Comparison of ENCODE assay signal across 1 cellular context in the genomic region with DNA sequence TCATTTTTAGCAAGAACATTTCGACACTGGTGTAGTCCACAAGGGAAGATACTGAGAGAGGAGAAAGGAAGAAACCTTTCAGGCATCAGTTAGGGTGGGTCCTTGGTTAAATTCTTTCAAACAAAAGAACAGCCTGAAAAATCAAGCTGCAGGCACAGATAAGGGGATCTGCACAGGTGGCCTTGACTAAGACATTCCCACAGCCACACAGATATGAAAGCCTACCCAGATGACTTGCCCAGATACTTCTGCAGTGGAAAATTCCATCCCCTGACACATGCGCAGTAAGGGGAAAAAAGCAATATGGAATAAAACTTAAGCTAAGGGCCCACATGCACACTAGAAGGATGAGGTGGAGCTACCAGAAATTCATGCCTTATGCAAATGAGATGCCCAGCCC.
TF ChIP-seq lines count a peak whose summit lies in the region.

No MANE protein-coding gene starts in this region.

TF ChIP-seq in K562, 482 proteins besides CTCF, POLR2A, EP300 and RAD21 (continued from another document):
- TF ChIP-seq, protein P1, sequence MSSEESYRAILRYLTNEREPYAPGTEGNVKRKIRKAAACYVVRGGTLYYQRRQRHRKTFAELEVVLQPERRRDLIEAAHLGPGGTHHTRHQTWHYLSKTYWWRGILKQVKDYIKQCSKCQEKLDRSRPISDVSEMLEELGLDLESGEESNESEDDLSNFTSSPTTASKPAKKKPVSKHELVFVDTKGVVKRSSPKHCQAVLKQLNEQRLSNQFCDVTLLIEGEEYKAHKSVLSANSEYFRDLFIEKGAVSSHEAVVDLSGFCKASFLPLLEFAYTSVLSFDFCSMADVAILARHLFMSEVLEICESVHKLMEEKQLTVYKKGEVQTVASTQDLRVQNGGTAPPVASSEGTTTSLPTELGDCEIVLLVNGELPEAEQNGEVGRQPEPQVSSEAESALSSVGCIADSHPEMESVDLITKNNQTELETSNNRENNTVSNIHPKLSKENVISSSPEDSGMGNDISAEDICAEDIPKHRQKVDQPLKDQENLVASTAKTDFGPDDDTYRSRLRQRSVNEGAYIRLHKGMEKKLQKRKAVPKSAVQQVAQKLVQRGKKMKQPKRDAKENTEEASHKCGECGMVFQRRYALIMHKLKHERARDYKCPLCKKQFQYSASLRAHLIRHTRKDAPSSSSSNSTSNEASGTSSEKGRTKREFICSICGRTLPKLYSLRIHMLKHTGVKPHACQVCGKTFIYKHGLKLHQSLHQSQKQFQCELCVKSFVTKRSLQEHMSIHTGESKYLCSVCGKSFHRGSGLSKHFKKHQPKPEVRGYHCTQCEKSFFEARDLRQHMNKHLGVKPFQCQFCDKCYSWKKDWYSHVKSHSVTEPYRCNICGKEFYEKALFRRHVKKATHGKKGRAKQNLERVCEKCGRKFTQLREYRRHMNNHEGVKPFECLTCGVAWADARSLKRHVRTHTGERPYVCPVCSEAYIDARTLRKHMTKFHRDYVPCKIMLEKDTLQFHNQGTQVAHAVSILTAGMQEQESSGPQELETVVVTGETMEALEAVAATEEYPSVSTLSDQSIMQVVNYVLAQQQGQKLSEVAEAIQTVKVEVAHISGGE (CRISPR knock-in tag; IDR thresholded peaks at IDR 0.05): peak in 1 of 3 experiments; percentile 74; a peak in 2 of 6 replicates
- peak; percentile 98 for TF ChIP-seq ZNF644 (tag; IDR thresholded peaks at IDR 0.05; ENCODE audit: low read depth)
- TF ChIP-seq ZNF316 (IDR thresholded peaks at IDR 0.05): no peak
- TF ChIP-seq, protein P2, sequence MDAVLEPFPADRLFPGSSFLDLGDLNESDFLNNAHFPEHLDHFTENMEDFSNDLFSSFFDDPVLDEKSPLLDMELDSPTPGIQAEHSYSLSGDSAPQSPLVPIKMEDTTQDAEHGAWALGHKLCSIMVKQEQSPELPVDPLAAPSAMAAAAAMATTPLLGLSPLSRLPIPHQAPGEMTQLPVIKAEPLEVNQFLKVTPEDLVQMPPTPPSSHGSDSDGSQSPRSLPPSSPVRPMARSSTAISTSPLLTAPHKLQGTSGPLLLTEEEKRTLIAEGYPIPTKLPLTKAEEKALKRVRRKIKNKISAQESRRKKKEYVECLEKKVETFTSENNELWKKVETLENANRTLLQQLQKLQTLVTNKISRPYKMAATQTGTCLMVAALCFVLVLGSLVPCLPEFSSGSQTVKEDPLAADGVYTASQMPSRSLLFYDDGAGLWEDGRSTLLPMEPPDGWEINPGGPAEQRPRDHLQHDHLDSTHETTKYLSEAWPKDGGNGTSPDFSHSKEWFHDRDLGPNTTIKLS (IDR thresholded peaks at IDR 0.05; ENCODE audit: borderline replicate concordance, low read depth): 0 out of 2 replicates have a peak, but pooled peaks have one; percentile 19
- peak; percentile 88 for TF ChIP-seq LEF1 (IDR thresholded peaks at IDR 0.05)
- peak in 1 of 2 experiments; percentile 40; a peak in 1 of 4 replicates for TF ChIP-seq ETV6 (IDR thresholded peaks at IDR 0.05; ENCODE audit: borderline replicate concordance in 1 of 2, low read depth in 2 of 2, low read length in 1 of 2)
- TF ChIP-seq ETV6 (CRISPR knock-in tag; IDR thresholded peaks at IDR 0.05; ENCODE audit: borderline replicate concordance): no peak
- peak; percentile 68 for TF ChIP-seq CXXC5 (CRISPR knock-in tag; IDR thresholded peaks at IDR 0.05)
- peak in 1 of 2 experiments; percentile 15; a peak in 1 of 4 replicates for TF ChIP-seq FOXA3 (CRISPR knock-in tag; conservative IDR thresholded peaks at IDR 0.05 in 1 of 2, IDR thresholded peaks at IDR 0.05 in 1 of 2)
- peak; percentile 89 for TF ChIP-seq SMARCC2 (IDR thresholded peaks at IDR 0.05; ENCODE audit: low read depth)
- TF ChIP-seq ZNF197 (CRISPR knock-in tag; IDR thresholded peaks at IDR 0.05; ENCODE audit: low read depth): peak; percentile 92; the same call in 1 of the 2 replicates
- TF ChIP-seq, protein P3, sequence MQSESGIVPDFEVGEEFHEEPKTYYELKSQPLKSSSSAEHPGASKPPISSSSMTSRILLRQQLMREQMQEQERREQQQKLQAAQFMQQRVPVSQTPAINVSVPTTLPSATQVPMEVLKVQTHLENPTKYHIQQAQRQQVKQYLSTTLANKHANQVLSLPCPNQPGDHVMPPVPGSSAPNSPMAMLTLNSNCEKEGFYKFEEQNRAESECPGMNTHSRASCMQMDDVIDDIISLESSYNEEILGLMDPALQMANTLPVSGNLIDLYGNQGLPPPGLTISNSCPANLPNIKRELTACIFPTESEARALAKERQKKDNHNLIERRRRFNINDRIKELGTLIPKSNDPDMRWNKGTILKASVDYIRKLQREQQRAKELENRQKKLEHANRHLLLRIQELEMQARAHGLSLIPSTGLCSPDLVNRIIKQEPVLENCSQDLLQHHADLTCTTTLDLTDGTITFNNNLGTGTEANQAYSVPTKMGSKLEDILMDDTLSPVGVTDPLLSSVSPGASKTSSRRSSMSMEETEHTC (IDR thresholded peaks at IDR 0.05): peak; percentile 41; the same call in 1 of the 2 replicates
- no peak for TF ChIP-seq NR4A1 (CRISPR knock-in tag; IDR thresholded peaks at IDR 0.05)
- peak; percentile 92 for TF ChIP-seq NR4A1 (tag; IDR thresholded peaks at IDR 0.05)
- TF ChIP-seq NFIC (IDR thresholded peaks at IDR 0.05): peak; percentile 95
- peak; percentile 79 for TF ChIP-seq PYGO2 (tag; IDR thresholded peaks at IDR 0.05)
- TF ChIP-seq TEAD2 (tag; IDR thresholded peaks at IDR 0.05): peak; percentile 59; the same call in 1 of the 2 replicates
- peak; percentile 97 for TF ChIP-seq CC2D1A (IDR thresholded peaks at IDR 0.05)
- peak; percentile 41; the same call in 1 of the 2 replicates for TF ChIP-seq GABPA (tag; conservative IDR thresholded peaks at IDR 0.05; ENCODE audit: low read depth)
- peak; percentile 94 for TF ChIP-seq SMAD4 (CRISPR knock-in tag; conservative IDR thresholded peaks at IDR 0.05)
- TF ChIP-seq, protein P4, sequence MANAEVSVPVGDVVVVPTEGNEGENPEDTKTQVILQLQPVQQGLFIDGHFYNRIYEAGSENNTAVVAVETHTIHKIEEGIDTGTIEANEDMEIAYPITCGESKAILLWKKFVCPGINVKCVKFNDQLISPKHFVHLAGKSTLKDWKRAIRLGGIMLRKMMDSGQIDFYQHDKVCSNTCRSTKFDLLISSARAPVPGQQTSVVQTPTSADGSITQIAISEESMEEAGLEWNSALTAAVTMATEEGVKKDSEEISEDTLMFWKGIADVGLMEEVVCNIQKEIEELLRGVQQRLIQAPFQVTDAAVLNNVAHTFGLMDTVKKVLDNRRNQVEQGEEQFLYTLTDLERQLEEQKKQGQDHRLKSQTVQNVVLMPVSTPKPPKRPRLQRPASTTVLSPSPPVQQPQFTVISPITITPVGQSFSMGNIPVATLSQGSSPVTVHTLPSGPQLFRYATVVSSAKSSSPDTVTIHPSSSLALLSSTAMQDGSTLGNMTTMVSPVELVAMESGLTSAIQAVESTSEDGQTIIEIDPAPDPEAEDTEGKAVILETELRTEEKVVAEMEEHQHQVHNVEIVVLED (CRISPR knock-in tag; IDR thresholded peaks at IDR 0.05): peak; percentile 30; the same call in 1 of the 2 replicates
- 0 out of 2 replicates have a peak, but pooled peaks have one; percentile 53 for TF ChIP-seq ZBTB17 (CRISPR knock-in tag; IDR thresholded peaks at IDR 0.05)
- TF ChIP-seq MTA2 (IDR thresholded peaks at IDR 0.05; ENCODE audit: low read depth): peak; percentile 99
- 0 out of 2 replicates have a peak, but pooled peaks have one; percentile 4 for TF ChIP-seq GATAD2A (IDR thresholded peaks at IDR 0.05)
- TF ChIP-seq ZNF354B (CRISPR knock-in tag; IDR thresholded peaks at IDR 0.05): peak; percentile 55; the same call in 1 of the 2 replicates
- TF ChIP-seq, protein P5, sequence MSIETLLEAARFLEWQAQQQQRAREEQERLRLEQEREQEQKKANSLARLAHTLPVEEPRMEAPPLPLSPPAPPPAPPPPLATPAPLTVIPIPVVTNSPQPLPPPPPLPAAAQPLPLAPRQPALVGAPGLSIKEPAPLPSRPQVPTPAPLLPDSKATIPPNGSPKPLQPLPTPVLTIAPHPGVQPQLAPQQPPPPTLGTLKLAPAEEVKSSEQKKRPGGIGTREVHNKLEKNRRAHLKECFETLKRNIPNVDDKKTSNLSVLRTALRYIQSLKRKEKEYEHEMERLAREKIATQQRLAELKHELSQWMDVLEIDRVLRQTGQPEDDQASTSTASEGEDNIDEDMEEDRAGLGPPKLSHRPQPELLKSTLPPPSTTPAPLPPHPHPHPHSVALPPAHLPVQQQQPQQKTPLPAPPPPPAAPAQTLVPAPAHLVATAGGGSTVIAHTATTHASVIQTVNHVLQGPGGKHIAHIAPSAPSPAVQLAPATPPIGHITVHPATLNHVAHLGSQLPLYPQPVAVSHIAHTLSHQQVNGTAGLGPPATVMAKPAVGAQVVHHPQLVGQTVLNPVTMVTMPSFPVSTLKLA (conservative IDR thresholded peaks at IDR 0.05): peak; percentile 44 to 55; a peak in 2 of 4 replicates
- peak; percentile 94 for TF ChIP-seq ZBED1 (IDR thresholded peaks at IDR 0.05)
- TF ChIP-seq BCL6 (CRISPR knock-in tag; IDR thresholded peaks at IDR 0.05): peak; percentile 61; the same call in 1 of the 2 replicates
- TF ChIP-seq RUNX1 (IDR thresholded peaks at IDR 0.05; ENCODE audit: low read depth): peak; percentile 78
- no peak for TF ChIP-seq CBX8 (IDR thresholded peaks at IDR 0.05; ENCODE audit: borderline replicate concordance, extremely low read depth, low read depth, low read length, poor library complexity, severe bottlenecking)
- TF ChIP-seq ZNF507 (tag; conservative IDR thresholded peaks at IDR 0.05): no peak
- TF ChIP-seq, protein P6, sequence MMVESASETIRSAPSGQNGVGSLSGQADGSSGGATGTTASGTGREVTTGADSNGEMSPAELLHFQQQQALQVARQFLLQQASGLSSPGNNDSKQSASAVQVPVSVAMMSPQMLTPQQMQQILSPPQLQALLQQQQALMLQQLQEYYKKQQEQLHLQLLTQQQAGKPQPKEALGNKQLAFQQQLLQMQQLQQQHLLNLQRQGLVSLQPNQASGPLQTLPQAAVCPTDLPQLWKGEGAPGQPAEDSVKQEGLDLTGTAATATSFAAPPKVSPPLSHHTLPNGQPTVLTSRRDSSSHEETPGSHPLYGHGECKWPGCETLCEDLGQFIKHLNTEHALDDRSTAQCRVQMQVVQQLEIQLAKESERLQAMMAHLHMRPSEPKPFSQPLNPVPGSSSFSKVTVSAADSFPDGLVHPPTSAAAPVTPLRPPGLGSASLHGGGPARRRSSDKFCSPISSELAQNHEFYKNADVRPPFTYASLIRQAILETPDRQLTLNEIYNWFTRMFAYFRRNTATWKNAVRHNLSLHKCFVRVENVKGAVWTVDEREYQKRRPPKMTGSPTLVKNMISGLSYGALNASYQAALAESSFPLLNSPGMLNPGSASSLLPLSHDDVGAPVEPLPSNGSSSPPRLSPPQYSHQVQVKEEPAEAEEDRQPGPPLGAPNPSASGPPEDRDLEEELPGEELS (CRISPR knock-in tag; IDR thresholded peaks at IDR 0.05; ENCODE audit: borderline replicate concordance): no peak
- peak; percentile 10 to 67; a peak in 2 of 4 replicates for TF ChIP-seq FOXK2 (conservative IDR thresholded peaks at IDR 0.05 in 1 of 2, IDR thresholded peaks at IDR 0.05 in 1 of 2; ENCODE audit: low read depth in 2 of 2)
- TF ChIP-seq, protein P7, sequence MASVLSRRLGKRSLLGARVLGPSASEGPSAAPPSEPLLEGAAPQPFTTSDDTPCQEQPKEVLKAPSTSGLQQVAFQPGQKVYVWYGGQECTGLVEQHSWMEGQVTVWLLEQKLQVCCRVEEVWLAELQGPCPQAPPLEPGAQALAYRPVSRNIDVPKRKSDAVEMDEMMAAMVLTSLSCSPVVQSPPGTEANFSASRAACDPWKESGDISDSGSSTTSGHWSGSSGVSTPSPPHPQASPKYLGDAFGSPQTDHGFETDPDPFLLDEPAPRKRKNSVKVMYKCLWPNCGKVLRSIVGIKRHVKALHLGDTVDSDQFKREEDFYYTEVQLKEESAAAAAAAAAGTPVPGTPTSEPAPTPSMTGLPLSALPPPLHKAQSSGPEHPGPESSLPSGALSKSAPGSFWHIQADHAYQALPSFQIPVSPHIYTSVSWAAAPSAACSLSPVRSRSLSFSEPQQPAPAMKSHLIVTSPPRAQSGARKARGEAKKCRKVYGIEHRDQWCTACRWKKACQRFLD (CRISPR knock-in tag; IDR thresholded peaks at IDR 0.05): peak; percentile 85; the same call in 1 of the 2 replicates
- TF ChIP-seq BACH1 (tag; IDR thresholded peaks at IDR 0.05): 0 out of 2 replicates have a peak, but pooled peaks have one; percentile 23
- peak; percentile 63; the same call in 1 of the 2 replicates for TF ChIP-seq ESRRA (IDR thresholded peaks at IDR 0.05; ENCODE audit: borderline replicate concordance, low read depth)
- no peak for TF ChIP-seq MCM5 (IDR thresholded peaks at IDR 0.05; ENCODE audit: low read depth)
- TF ChIP-seq ARHGAP35 (IDR thresholded peaks at IDR 0.05; ENCODE audit: partially characterized antibody): no peak
- TF ChIP-seq NFE2L1 (tag; IDR thresholded peaks at IDR 0.05; ENCODE audit: borderline replicate concordance, low read depth): no peak
- no peak for TF ChIP-seq SIX5 (IDR thresholded peaks at IDR 0.05; ENCODE audit: borderline replicate concordance in 1 of 2, insufficient read depth in 1 of 2, low read depth in 1 of 2, low read length in 2 of 2)
- TF ChIP-seq ZNF134 (CRISPR knock-in tag; conservative IDR thresholded peaks at IDR 0.05): 0 out of 2 replicates have a peak, but pooled peaks have one; percentile 16
- TF ChIP-seq, protein P8, sequence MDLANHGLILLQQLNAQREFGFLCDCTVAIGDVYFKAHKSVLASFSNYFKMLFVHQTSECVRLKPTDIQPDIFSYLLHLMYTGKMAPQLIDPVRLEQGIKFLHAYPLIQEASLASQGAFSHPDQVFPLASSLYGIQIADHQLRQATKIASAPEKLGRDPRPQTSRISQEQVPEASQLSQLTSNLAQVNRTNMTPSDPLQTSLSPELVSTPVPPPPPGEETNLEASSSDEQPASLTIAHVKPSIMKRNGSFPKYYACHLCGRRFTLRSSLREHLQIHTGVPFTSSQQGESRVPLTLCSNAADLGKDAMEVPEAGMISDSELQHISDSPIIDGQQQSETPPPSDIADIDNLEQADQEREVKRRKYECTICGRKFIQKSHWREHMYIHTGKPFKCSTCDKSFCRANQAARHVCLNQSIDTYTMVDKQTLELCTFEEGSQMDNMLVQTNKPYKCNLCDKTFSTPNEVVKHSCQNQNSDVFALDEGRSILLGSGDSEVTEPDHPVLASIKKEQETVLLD (IDR thresholded peaks at IDR 0.05): peak; percentile 88
- peak; percentile 63; the same call in 1 of the 2 replicates for TF ChIP-seq MYBL2 (IDR thresholded peaks at IDR 0.05; ENCODE audit: low read depth)
- TF ChIP-seq MYBL2 (CRISPR knock-in tag; IDR thresholded peaks at IDR 0.05; ENCODE audit: borderline replicate concordance): no peak
- TF ChIP-seq CBFA2T3 (IDR thresholded peaks at IDR 0.05): peak; percentile 99
- TF ChIP-seq LCOR (CRISPR knock-in tag; IDR thresholded peaks at IDR 0.05): 0 out of 2 replicates have a peak, but pooled peaks have one; percentile 58
- no peak for TF ChIP-seq U2AF1 (optimal IDR thresholded peaks at IDR 0.05; ENCODE audit: low read depth, low read length)
- TF ChIP-seq, protein P9, sequence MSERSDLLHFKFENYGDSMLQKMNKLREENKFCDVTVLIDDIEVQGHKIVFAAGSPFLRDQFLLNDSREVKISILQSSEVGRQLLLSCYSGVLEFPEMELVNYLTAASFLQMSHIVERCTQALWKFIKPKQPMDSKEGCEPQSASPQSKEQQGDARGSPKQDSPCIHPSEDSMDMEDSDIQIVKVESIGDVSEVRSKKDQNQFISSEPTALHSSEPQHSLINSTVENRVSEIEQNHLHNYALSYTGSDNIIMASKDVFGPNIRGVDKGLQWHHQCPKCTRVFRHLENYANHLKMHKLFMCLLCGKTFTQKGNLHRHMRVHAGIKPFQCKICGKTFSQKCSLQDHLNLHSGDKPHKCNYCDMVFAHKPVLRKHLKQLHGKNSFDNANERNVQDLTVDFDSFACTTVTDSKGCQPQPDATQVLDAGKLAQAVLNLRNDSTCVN (CRISPR knock-in tag; IDR thresholded peaks at IDR 0.05): no peak
